ENCODE assay signal across 1 cellular context in the genomic region with DNA sequence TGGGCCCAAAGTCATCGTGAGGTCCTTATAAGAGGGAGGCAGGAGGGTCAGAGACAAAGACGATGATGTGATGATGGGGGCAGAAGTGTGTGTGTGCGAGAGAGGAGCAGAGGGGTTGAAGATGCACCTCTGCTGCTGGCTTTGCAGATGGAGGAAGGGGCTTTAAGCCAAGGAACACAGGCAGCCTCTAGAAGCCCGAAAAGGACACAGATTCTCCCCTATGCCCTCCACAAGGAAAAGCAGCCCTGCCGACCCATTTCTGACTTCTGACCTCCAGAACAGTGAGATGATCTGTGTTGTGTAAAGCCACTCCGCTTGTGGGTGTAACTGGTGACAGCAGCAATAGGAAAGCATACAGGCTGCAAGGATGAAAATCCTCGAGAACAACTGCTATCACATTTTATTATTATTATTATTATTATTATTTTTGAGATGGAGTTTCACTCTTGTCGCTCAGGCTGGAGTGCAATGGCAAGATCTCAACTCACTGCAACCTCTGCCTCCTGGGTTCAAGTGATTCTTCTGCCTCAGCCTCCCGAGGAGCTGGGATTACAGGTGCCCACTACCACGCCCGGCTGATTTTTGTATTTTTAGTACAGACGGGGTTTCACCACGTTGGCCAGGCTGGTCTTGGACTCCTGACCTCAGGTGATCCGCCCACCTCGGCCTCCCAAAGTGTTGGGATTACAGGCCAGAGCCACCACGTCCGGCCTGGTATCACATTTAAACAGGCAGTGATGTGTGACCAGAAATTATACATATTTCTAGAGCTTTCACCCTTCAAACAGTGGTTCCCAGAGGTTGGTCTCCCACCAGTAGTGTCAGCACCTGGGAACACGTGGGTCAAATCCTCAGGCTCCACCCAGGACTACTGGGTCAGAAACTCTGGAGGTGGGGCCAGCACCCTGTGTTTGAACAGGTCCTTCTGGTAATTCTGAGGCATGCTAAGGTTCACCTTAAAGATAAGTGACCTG.
TF ChIP-seq lines count a peak whose summit lies in the region.

No MANE protein-coding gene starts in this region.

TF ChIP-seq in H1, 55 proteins besides CTCF, POLR2A, EP300 and RAD21:
- no peak for TF ChIP-seq NRF1 (IDR thresholded peaks at IDR 0.05; ENCODE audit: low read depth, low read length)
- TF ChIP-seq SIX5 (IDR thresholded peaks at IDR 0.05; ENCODE audit: low read depth, low read length), result no peak
- no peak for TF ChIP-seq CHD1 (IDR thresholded peaks at IDR 0.05; ENCODE audit: low read depth, low read length)
- TF ChIP-seq, protein P1, sequence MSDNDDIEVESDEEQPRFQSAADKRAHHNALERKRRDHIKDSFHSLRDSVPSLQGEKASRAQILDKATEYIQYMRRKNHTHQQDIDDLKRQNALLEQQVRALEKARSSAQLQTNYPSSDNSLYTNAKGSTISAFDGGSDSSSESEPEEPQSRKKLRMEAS (IDR thresholded peaks at IDR 0.05), result no peak
- TF ChIP-seq HDAC2 (IDR thresholded peaks at IDR 0.05; ENCODE audit: borderline replicate concordance in 1 of 2, low read depth in 2 of 2, low read length in 2 of 2), result no peak
- TF ChIP-seq E2F6 (IDR thresholded peaks at IDR 0.05), result no peak
- TF ChIP-seq EZH2 (IDR thresholded peaks at IDR 0.05; ENCODE audit: low read depth, low read length, severe bottlenecking), result no peak
